1 cellular context compared by ENCODE assay signal in the genomic region with DNA sequence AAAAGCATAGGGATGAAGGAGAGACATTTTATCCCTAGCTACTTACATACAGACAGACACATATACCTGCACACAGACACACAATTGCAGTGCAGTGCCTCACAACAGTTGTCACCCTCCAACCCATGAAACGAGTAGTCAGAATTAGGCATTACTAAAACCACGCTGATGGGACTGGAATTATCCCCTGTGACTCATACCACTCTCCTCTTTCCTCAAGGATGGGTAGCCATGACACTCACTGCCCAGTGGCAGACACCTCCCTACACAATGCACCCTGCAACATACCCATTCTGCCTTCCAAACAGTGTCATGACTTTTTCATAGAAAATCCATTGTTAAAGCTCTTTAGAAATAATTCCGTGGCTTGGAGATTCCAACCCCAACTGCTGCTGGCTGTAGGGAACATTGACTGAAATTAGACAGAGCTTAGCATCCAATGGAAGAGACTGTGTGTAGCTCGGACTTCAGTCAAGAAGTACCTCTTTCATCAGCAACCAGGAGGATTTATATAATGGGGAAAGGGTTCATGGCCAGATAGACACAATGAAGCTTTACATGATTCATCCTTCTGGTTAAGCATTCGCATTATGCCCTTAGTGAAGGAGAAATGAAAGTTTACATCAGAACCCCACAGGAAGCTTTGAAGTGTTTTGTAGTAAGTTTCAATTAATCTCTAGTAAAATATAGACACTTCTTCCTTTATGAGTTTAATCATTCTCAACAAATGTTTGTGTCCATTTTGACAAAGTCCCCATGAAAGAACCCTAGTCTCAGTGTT.
TF ChIP-seq lines count a peak whose summit lies in the region.

No MANE protein-coding gene starts in this region.

TF ChIP-seq in IMR-90, 13 proteins besides CTCF, POLR2A, EP300 and RAD21 (continued from another document):
- no peak for TF ChIP-seq CEBPB (IDR thresholded peaks at IDR 0.05; ENCODE audit: low read depth, low read length)
- no peak for TF ChIP-seq NFE2L2 (IDR thresholded peaks at IDR 0.05; ENCODE audit: low read depth, low read length)
- no peak for TF ChIP-seq RCOR1 (IDR thresholded peaks at IDR 0.05; ENCODE audit: insufficient replicate concordance, low read length)
- no peak for TF ChIP-seq SMC3 (IDR thresholded peaks at IDR 0.05; ENCODE audit: low read depth, low read length)
- TF ChIP-seq FOS (IDR thresholded peaks at IDR 0.05; ENCODE audit: low read depth, low read length), result no peak
- no peak for TF ChIP-seq MXI1 (IDR thresholded peaks at IDR 0.05; ENCODE audit: borderline replicate concordance, low read depth, low read length)
- TF ChIP-seq MAFK (IDR thresholded peaks at IDR 0.05; ENCODE audit: low read depth, low read length), result no peak
- no peak for TF ChIP-seq MAZ (IDR thresholded peaks at IDR 0.05; ENCODE audit: borderline replicate concordance, low read depth, low read length)
- TF ChIP-seq, protein P1, sequence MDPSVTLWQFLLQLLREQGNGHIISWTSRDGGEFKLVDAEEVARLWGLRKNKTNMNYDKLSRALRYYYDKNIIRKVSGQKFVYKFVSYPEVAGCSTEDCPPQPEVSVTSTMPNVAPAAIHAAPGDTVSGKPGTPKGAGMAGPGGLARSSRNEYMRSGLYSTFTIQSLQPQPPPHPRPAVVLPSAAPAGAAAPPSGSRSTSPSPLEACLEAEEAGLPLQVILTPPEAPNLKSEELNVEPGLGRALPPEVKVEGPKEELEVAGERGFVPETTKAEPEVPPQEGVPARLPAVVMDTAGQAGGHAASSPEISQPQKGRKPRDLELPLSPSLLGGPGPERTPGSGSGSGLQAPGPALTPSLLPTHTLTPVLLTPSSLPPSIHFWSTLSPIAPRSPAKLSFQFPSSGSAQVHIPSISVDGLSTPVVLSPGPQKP (IDR thresholded peaks at IDR 0.05; ENCODE audit: borderline replicate concordance, low read depth, low read length), result no peak
- TF ChIP-seq, protein P2, sequence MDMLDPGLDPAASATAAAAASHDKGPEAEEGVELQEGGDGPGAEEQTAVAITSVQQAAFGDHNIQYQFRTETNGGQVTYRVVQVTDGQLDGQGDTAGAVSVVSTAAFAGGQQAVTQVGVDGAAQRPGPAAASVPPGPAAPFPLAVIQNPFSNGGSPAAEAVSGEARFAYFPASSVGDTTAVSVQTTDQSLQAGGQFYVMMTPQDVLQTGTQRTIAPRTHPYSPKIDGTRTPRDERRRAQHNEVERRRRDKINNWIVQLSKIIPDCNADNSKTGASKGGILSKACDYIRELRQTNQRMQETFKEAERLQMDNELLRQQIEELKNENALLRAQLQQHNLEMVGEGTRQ (IDR thresholded peaks at IDR 0.05; ENCODE audit: low read depth, low read length), result no peak
- TF ChIP-seq BHLHE40 (IDR thresholded peaks at IDR 0.05; ENCODE audit: low read depth, low read length), result no peak
- TF ChIP-seq RFX5 (IDR thresholded peaks at IDR 0.05; ENCODE audit: low read depth, low read length), result no peak
